In the genomic region with DNA sequence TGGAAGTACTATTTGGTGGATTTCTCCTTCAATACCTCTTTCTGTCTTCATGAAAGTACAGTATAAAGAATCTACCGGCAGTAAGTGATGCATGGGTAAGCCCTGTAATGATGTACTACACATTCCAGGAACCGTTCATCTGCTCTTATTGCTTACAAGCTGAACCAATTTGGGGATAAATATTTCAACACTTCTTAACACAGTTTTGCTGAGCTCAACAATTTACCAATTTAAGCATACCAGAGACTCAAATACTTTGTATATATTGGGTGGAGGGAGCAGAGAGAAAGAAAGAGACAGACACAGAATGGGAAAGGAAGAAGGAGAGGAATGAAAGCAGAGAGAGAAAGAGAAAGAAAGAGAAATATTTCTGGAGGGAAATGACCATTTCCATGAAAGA, we compare ENCODE assay signal across 2 cellular contexts.
A peak's percentile ranks its signal among the peaks of the same experiment; 100 is the strongest.
TF ChIP-seq lines count a peak whose summit lies in the region.

No MANE protein-coding gene starts in this region.

TF ChIP-seq in HepG2, 621 proteins besides CTCF, POLR2A, EP300 and RAD21:
- TF ChIP-seq EZH2 (conservative IDR thresholded peaks at IDR 0.05; ENCODE audit: low read depth, low read length), result no peak
- peak; percentile 67 for TF ChIP-seq MAFF (IDR thresholded peaks at IDR 0.05; ENCODE audit: low read depth, low read length)
- no peak for TF ChIP-seq MAF1 (CRISPR knock-in tag; IDR thresholded peaks at IDR 0.05; ENCODE audit: borderline replicate concordance)
- TF ChIP-seq ZKSCAN1 (IDR thresholded peaks at IDR 0.05; ENCODE audit: low read length), result no peak
- no peak for TF ChIP-seq BRCA1 (CRISPR knock-in tag; IDR thresholded peaks at IDR 0.05)
- TF ChIP-seq SP140L (CRISPR knock-in tag; IDR thresholded peaks at IDR 0.05; ENCODE audit: borderline replicate concordance), result no peak
- TF ChIP-seq MAFK (conservative IDR thresholded peaks at IDR 0.05 in 1 of 2, IDR thresholded peaks at IDR 0.05 in 1 of 2; ENCODE audit: low read length in 2 of 2), result peak; percentile 68 to 86
- TF ChIP-seq, protein P1, sequence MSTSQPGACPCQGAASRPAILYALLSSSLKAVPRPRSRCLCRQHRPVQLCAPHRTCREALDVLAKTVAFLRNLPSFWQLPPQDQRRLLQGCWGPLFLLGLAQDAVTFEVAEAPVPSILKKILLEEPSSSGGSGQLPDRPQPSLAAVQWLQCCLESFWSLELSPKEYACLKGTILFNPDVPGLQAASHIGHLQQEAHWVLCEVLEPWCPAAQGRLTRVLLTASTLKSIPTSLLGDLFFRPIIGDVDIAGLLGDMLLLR (CRISPR knock-in tag; IDR thresholded peaks at IDR 0.05), result no peak
- TF ChIP-seq CCDC6 (CRISPR knock-in tag; IDR thresholded peaks at IDR 0.05), result no peak
- no peak for TF ChIP-seq ZBTB7A (CRISPR knock-in tag; IDR thresholded peaks at IDR 0.05)
- TF ChIP-seq SNAPC2 (CRISPR knock-in tag; IDR thresholded peaks at IDR 0.05), result no peak
- no peak for TF ChIP-seq STAT5B (CRISPR knock-in tag; IDR thresholded peaks at IDR 0.05)

TF ChIP-seq in IMR-90, 13 proteins besides CTCF, POLR2A, EP300 and RAD21:
- no peak for TF ChIP-seq CEBPB (IDR thresholded peaks at IDR 0.05; ENCODE audit: low read depth, low read length)
- no peak for TF ChIP-seq MXI1 (IDR thresholded peaks at IDR 0.05; ENCODE audit: borderline replicate concordance, low read depth, low read length)
- TF ChIP-seq RFX5 (IDR thresholded peaks at IDR 0.05; ENCODE audit: low read depth, low read length), result no peak
- no peak for TF ChIP-seq RCOR1 (IDR thresholded peaks at IDR 0.05; ENCODE audit: insufficient replicate concordance, low read length)
- TF ChIP-seq MAFK (IDR thresholded peaks at IDR 0.05; ENCODE audit: low read depth, low read length), result peak; percentile 82
- TF ChIP-seq SMC3 (IDR thresholded peaks at IDR 0.05; ENCODE audit: low read depth, low read length), result no peak
- TF ChIP-seq, protein P2, sequence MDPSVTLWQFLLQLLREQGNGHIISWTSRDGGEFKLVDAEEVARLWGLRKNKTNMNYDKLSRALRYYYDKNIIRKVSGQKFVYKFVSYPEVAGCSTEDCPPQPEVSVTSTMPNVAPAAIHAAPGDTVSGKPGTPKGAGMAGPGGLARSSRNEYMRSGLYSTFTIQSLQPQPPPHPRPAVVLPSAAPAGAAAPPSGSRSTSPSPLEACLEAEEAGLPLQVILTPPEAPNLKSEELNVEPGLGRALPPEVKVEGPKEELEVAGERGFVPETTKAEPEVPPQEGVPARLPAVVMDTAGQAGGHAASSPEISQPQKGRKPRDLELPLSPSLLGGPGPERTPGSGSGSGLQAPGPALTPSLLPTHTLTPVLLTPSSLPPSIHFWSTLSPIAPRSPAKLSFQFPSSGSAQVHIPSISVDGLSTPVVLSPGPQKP (IDR thresholded peaks at IDR 0.05; ENCODE audit: borderline replicate concordance, low read depth, low read length), result no peak
